8 cellular contexts compared by ENCODE assay signal in the genomic region with DNA sequence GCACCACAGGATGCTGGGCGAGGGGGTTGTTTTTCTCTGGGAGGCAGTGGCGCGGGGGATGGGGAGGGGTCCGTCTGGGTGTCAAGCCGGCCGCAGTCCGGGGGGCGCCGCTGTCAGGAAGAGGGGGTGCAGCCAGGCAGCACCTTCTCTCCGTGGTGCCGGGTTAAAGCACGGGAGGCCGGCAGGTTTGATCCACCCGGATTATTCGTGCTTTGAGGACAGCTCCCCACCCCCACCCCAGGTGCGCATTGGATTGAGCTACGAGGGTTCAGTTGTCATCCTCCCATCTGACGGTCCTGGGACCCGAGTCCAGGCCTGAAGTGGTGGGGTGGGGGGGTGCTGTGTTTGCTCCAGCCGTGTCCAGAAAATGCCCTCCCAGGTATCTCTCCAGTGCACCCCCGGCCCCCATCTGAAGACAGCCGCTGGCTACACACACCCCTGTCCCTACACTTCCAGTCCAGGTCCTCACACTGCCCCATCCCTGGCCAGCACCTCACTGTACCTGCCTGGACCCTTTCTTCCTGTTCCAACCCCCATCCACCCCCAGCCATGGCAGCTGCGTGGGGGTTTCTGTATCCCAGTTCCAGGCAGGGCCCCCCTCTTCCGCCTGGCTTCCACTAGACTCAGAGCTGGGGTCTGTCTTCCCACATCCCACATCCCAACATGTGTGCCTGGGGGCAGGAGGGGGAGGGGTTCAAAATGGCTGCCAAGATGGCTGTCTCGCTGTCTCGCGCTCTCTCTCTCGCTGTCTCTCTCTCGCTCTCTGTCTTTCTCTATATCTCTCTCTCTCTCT.
DNase-seq lines count a peak whose midpoint lies in the region; ATAC-seq, FAIRE-seq and TF ChIP-seq lines count a peak whose summit lies in the region.
"Not testable (repeated sequence)": the region's sequence is repeated elsewhere in the genome, so short reads cannot be mapped to it uniquely, and the experiment has no call there.

No MANE protein-coding gene starts in this region.

- peaks cover 33% of the 10 kb centered on the region for H3K36me3 Mint-ChIP-seq in Calu3 (ENCODE audit: insufficient read depth, unreplicated experiment)
- not testable (repeated sequence) for H3K36me3 Mint-ChIP-seq in T-helper 2 cell treated with Interferon-gamma antibody and Interleukin-4, amounts not matched to agents 5 μg/mL and 100 μg/mL, for 36 hours (ENCODE audit: low read depth)

- H3K4me3 ChIP-seq in LNCaP clone FGC (ENCODE audit: low read depth, low read length) (peak overlapping the region; percentile 68), astrocyte of the spinal cord (ENCODE audit: low read depth, low read length) (peak overlapping the region; percentile 50), esophagus squamous epithelium (peak overlapping the region; percentile 65 to 96 (median 81)), left lung (peak overlapping the region; percentile 66 to 67), pancreas (peak overlapping the region; percentile 51 to 73 (median 70)), tibial artery (peak overlapping the region; percentile 53 to 75)

- in situ Hi-C loops in astrocyte of the spinal cord (cut with HindIII; ENCODE audit: low sequenced_read_pairs), result not testable (repeated sequence)

- peak overlapping the region; percentile 68 for H3K4me3 Mint-ChIP-seq in Calu3 (ENCODE audit: low read depth, unreplicated experiment)
- H3K4me3 Mint-ChIP-seq in T-helper 2 cell treated with Interferon-gamma antibody and Interleukin-4, amounts not matched to agents 5 μg/mL and 100 μg/mL, for 36 hours, result peak overlapping the region; percentile 80

- peak overlapping the region; percentile 28 for H3K27ac Mint-ChIP-seq in Calu3 (ENCODE audit: unreplicated experiment)
- H3K27ac Mint-ChIP-seq in T-helper 2 cell treated with Interferon-gamma antibody and Interleukin-4, amounts not matched to agents 5 μg/mL and 100 μg/mL, for 36 hours, result not testable (repeated sequence)

- WGBS in esophagus squamous epithelium, 2 donors, result 52 to 69% methylated on average over 8 to 9 of the region's 29 CpGs
- 26 to 29% methylated on average over 27 to 29 of the region's 29 CpGs for WGBS in pancreas, 2 donors

- H3K27me3 ChIP-seq in esophagus squamous epithelium, result peaks cover 0 to 25% (median 0%) of the 10 kb centered on the region in 4 donors
- H3K27me3 ChIP-seq in left lung, result peaks cover 0 to 24% of the 10 kb centered on the region in 2 donors
- H3K27me3 ChIP-seq in pancreas, result not testable (repeated sequence)
- H3K27me3 ChIP-seq in tibial artery, result peaks cover 0 to 12% of the 10 kb centered on the region in 2 donors

- FAIRE-seq in pancreas (lab: Jason Lieb, UNC), result not testable (repeated sequence)

- H3K27me3 Mint-ChIP-seq in Calu3 (ENCODE audit: unreplicated experiment), result peaks cover 23% of the 10 kb centered on the region
- peaks cover 53% of the 10 kb centered on the region for H3K27me3 Mint-ChIP-seq in T-helper 2 cell treated with Interferon-gamma antibody and Interleukin-4, amounts not matched to agents 5 μg/mL and 100 μg/mL, for 36 hours (ENCODE audit: low read depth)

- intact Hi-C loops in Calu3 (cut with micrococcal nuclease; ENCODE audit: unreplicated experiment); esophagus squamous epithelium (cut with DNase I); left lung (cut with DNase I); pancreas (cut with DNase I); tibial artery (cut with DNase I; ENCODE audit: low total_unique reads): not testable (repeated sequence)

- not testable (repeated sequence) for H3K9me3 ChIP-seq in esophagus squamous epithelium, left lung, pancreas, tibial artery

- TF ChIP-seq CTCF in Calu3 (IDR thresholded peaks at IDR 0.05; ENCODE audit: unreplicated experiment); LNCaP clone FGC (IDR thresholded peaks at IDR 0.05; ENCODE audit: control insufficient read depth, extremely low read depth, insufficient read depth); astrocyte of the spinal cord (IDR thresholded peaks at IDR 0.05; ENCODE audit: low read depth, low read length); esophagus squamous epithelium (IDR thresholded peaks at IDR 0.05); left lung (IDR thresholded peaks at IDR 0.05); pancreas (IDR thresholded peaks at IDR 0.05); tibial artery (IDR thresholded peaks at IDR 0.05): not testable (repeated sequence)

- BruUV-seq in Calu3 (replicated peaks; lab: Mats Ljungman, UMichigan), result not testable (repeated sequence)

- H3K4me1 ChIP-seq in esophagus squamous epithelium (peaks cover 13 to 62% (median 22%) of the 10 kb centered on the region in 3 donors), left lung (peaks cover 0 to 50% of the 10 kb centered on the region in 2 donors), tibial artery (peaks cover 0 to 34% (median 23%) of the 10 kb centered on the region in 4 donors)
- H3K4me1 ChIP-seq in pancreas, result not testable (repeated sequence)

- CTCF ChIA-PET in Calu3 (lab: Charles Lee), result interaction anchor here (0.7 kb wide), 1 partner anchor 18 kb away, joined by 3 read pairs; no protein-coding TSS in a partner anchor

- H3K27ac ChIP-seq in esophagus squamous epithelium, result peak overlapping the region; percentile 49 to 86 (median 70)
- not testable (repeated sequence) for H3K27ac ChIP-seq in left lung, pancreas, tibial artery

- not testable (repeated sequence) for DNase-seq in Calu3; LNCaP clone FGC (ENCODE audit: low read depth); T-helper 2 cell treated with Interferon-gamma antibody and Interleukin-4, amounts not matched to agents 5 μg/mL and 100 μg/mL, for 36 hours (ENCODE audit: low spot score); astrocyte of the spinal cord (ENCODE audit: low read depth, low spot score); esophagus squamous epithelium (lab: John Stamatoyannopoulos, UW); tibial artery
- DNase-seq in left lung (peak in 1 of 2 donors; percentile 37), pancreas (peak in 1 of 6 donors; percentile 61)

- not testable (repeated sequence) for H3K36me3 ChIP-seq in esophagus squamous epithelium, left lung, pancreas, tibial artery

- not testable (repeated sequence) for TF ChIP-seq POLR2A in esophagus squamous epithelium (IDR thresholded peaks at IDR 0.05)

- ATAC-seq in left lung, pancreas: not testable (repeated sequence)

- not testable (repeated sequence) for H3K9me3 Mint-ChIP-seq in Calu3 (ENCODE audit: low read depth, unreplicated experiment); T-helper 2 cell treated with Interferon-gamma antibody and Interleukin-4, amounts not matched to agents 5 μg/mL and 100 μg/mL, for 36 hours

- H3K4me1 Mint-ChIP-seq in Calu3 (ENCODE audit: low read depth, unreplicated experiment), result peaks cover 30% of the 10 kb centered on the region
- peaks cover 20% of the 10 kb centered on the region for H3K4me1 Mint-ChIP-seq in T-helper 2 cell treated with Interferon-gamma antibody and Interleukin-4, amounts not matched to agents 5 μg/mL and 100 μg/mL, for 36 hours (ENCODE audit: low read depth)
